In genomic region chr7:90007831-90008230, GRCh38 we compare ENCODE assay signal across 8 cellular contexts.
"Had no signal": no experiment of that assay in that cellular context is flagged by ENCODE, and none has a peak within 500 bp of the region (broad histone marks: within the 10 kb centered on the region; RNA-seq: fewer than 3 reads in every experiment).

No MANE protein-coding gene starts in this region.

- H3K27ac Mint-ChIP-seq: HFFc6 had no signal

- H3K4me3 Mint-ChIP-seq: HFFc6 had no signal

- DNase-seq: GOT3, H7, HFFc6, IMR-90, KG1 had no signal

- ATAC-seq: HCT116, K562 had no signal

- H3K4me3 ChIP-seq: K562 had no signal

- H3K27ac ChIP-seq: HL-60 had no signal
